In genomic region chr10:61195219-61195618, GRCh38 we compare ENCODE assay signal across 28 cellular contexts.
"Had no signal": no experiment of that assay in that cellular context is flagged by ENCODE, and none has a peak within 500 bp of the region (broad histone marks: within the 10 kb centered on the region; RNA-seq: fewer than 3 reads in every experiment).

No MANE protein-coding gene starts in this region.

- DNase-seq: activated B cell treated with CpG ODN at 0.5 μM for 24 hours; activated CD4-positive, alpha-beta memory T cell treated with anti-CD3 and anti-CD28 coated beads for 36 hours; activated CD4-positive, alpha-beta T cell treated with anti-CD3 and anti-CD28 coated beads for 4 hours; activated CD4-positive, alpha-beta T cell treated with anti-CD3 and anti-CD28 coated beads, Interleukin-2, amount 50 U/mL, for 1 hour; activated CD4-positive, CD25-positive, alpha-beta regulatory T cell treated with anti-CD3 and anti-CD28 coated beads, Interleukin-2, amount 50 U/mL, for 72 hours; activated CD8-positive, alpha-beta memory T cell treated with anti-CD3 and anti-CD28 coated beads, Interleukin-2, amount 50 U/mL, for 4 hours; activated gamma-delta T cell treated with Interleukin-2 at 50 U/mL for 16 hours; activated naive CD4-positive, alpha-beta T cell treated with anti-CD3 and anti-CD28 coated beads for 36 hours; activated T-cell treated with anti-CD3 and anti-CD28 coated beads for 4 hours; activated T-cell treated with anti-CD3 and anti-CD28 coated beads, Interleukin-2, amount 50 U/mL, for 4 hours; adrenal gland; caudate nucleus; cerebellar nuclear complex; cortex of kidney; NCI-H1092 treated with DMSO at 0.1 percent for 48 hours; NCI-H146; NCI-H187; NCI-H2029 treated with DMSO at 0.1 percent for 48 hours; NCI-H2107; NCI-H510A; NCI-H526; PC-9; Right ventricle myocardium superior; SW 1271; T-helper 1 cell; T-helper 2 cell; T-helper 9 cell had no signal

- ATAC-seq: activated naive CD4-positive, alpha-beta T cell treated with anti-CD3 and anti-CD28 coated beads, Interleukin-2, amount 50 U/mL, for 72 hours; activated T-cell treated with anti-CD3 and anti-CD28 coated beads, Interleukin-2, amount 50 U/mL, for 4 hours had no signal
